ENCODE assay signal across 20 cellular contexts in the genomic region with DNA sequence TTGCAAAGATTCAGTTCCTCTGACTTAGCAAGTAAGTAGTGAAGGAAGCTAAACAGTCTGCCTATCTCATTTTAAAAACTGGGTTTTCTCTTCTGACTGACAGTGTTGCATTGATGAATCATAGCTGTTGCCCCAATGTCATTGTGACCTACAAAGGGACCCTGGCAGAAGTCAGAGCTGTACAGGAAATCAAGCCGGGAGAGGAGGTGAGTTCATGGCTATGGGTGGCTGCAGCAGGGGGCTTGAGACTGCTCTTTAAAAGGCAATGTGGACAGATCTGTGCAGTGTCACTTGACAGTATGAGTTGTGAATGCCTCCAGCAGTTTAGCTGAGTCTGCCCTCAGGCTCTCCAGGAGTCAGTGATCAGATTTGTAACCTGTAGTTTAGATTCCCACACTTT. TPM values are rescaled to one million over a fixed set of nuclear protein-coding genes. Genes with fewer than 3 reads are reported as not detected.
DNase-seq lines count a peak whose midpoint lies in the region; ATAC-seq and TF ChIP-seq lines count a peak whose summit lies in the region.
"Had no signal": no experiment of that assay in that cellular context is flagged by ENCODE, and none has a peak within 500 bp of the region (broad histone marks: within the 10 kb centered on the region; RNA-seq: fewer than 3 reads in every experiment).

No MANE protein-coding gene starts in this region.

- POLR2A ChIA-PET in CD4-positive, alpha-beta T cell (lab: Charles Lee): interaction anchor here (0.7 to 2.4 kb wide), 2 partner anchors 41 to 66 kb away, joined by 3 to 13 read pairs; no protein-coding TSS in a partner anchor

- H3K27me3 Mint-ChIP-seq in CD4-positive, alpha-beta T cell: no peaks in the 10 kb centered on the region
- H3K27me3 Mint-ChIP-seq in T-helper 17 cell: no peaks in the 10 kb centered on the region
- H3K27me3 Mint-ChIP-seq: activated CD4-positive, alpha-beta T cell treated with anti-CD3 and anti-CD28 coated beads, Interleukin-2, amount 10 ng/mL, durations not matched to agents 7 days and 5 days had no signal

- no peak overlapping the region for H3K4me3 ChIP-seq in fibroblast of villous mesenchyme (ENCODE audit: low read depth, low read length)
- H3K4me3 ChIP-seq: dorsolateral prefrontal cortex, gastroesophageal sphincter, neural progenitor cell had no signal

- no peaks in the 10 kb centered on the region for H3K4me1 Mint-ChIP-seq in CD4-positive, alpha-beta T cell (ENCODE audit: low read depth)
- H3K4me1 Mint-ChIP-seq in T-helper 17 cell: peaks cover 5% of the 10 kb centered on the region

- no peak overlapping the region for H3K27ac ChIP-seq in CD4-positive, alpha-beta T cell (ENCODE audit: low read depth, low read length)
- H3K27ac ChIP-seq: 22Rv1, brain microvascular endothelial cell, dorsolateral prefrontal cortex, gastroesophageal sphincter, neural progenitor cell had no signal

- CTCF ChIA-PET in CD4-positive, alpha-beta T cell (lab: Charles Lee): interaction anchor here (1.6 to 8.0 kb wide), 4 partner anchors 10 to 67 kb away, joined by 5 to 171 read pairs (median 9); no protein-coding TSS in a partner anchor

- H3K27ac Mint-ChIP-seq in CD4-positive, alpha-beta T cell: peak overlapping the region; percentile 4
- H3K27ac Mint-ChIP-seq in T-helper 17 cell: peak overlapping the region; percentile 67
- H3K27ac Mint-ChIP-seq: activated CD4-positive, alpha-beta T cell treated with anti-CD3 and anti-CD28 coated beads, Interleukin-2, amount 10 ng/mL, durations not matched to agents 7 days and 5 days; neural progenitor cell had no signal

- DNase-seq in DMS53 (lab: John Stamatoyannopoulos, UW) (peak; percentile 22), DMS53 treated with DMSO at 0.1 percent for 48 hours (lab: John Stamatoyannopoulos, UW; ENCODE audit: unreplicated experiment) (no peak), T-helper 17 cell (no peak), fibroblast of villous mesenchyme (ENCODE audit: low read depth) (peak; percentile 14), NCI-H524 (lab: John Stamatoyannopoulos, UW) (no peak)
- DNase-seq in CD4-positive, alpha-beta T cell: no peak
- DNase-seq in activated effector memory CD4-positive, alpha-beta T cell treated with anti-CD3 and anti-CD28 coated beads, Interleukin-2, amount 50 U/mL, for 16 hours: no peak
- DNase-seq: activated CD4-positive, alpha-beta T cell treated with anti-CD3 and anti-CD28 coated beads, Interleukin-2, amount 10 ng/mL, durations not matched to agents 7 days and 5 days; activated T-cell treated with anti-CD3 and anti-CD28 coated beads for 4 hours; brain microvascular endothelial cell; dorsolateral prefrontal cortex; erythroblast; Karpas-422; left colon; NCI-H1436; stimulated activated CD4-positive, alpha-beta T cell treated with anti-CD3 and anti-CD28 coated beads, Interleukin-4, amount 100 ng/mL, for 4 hours had no signal

- intact Hi-C loops in CD4-positive, alpha-beta T cell (cut with DNase I, micrococcal nuclease): loop anchor here (5.0 kb wide), 3 partner anchors 45 to 950 kb away; partner anchors contain the start of gene SMYD2 (in 1 of the 2)

- no peak for TF ChIP-seq CTCF in CD4-positive, alpha-beta T cell (IDR thresholded peaks at IDR 0.05)
- TF ChIP-seq CTCF in fibroblast of villous mesenchyme (IDR thresholded peaks at IDR 0.05; ENCODE audit: insufficient read depth, low read depth, low read length): no peak

- H3K9me3 ChIP-seq in CD4-positive, alpha-beta T cell (ENCODE audit: control insufficient read depth, low read length): no peaks in the 10 kb centered on the region
- no peaks in the 10 kb centered on the region for H3K9me3 ChIP-seq in T-helper 17 cell (ENCODE audit: control insufficient read depth, low read length, poor library complexity, severe bottlenecking)
- H3K9me3 ChIP-seq: gastroesophageal sphincter had no signal

- ATAC-seq in CD4-positive, alpha-beta T cell (ENCODE audit: poor library complexity): no peak
- no peak for ATAC-seq in T-helper 17 cell
- no peak for ATAC-seq in GM21381 (IDR thresholded peaks at IDR 0.05; ENCODE audit: unreplicated experiment)
- ATAC-seq: gastroesophageal sphincter, left colon had no signal

- no peaks in the 10 kb centered on the region for H3K9me3 Mint-ChIP-seq in CD4-positive, alpha-beta T cell
- H3K9me3 Mint-ChIP-seq: activated CD4-positive, alpha-beta T cell treated with anti-CD3 and anti-CD28 coated beads, Interleukin-2, amount 10 ng/mL, durations not matched to agents 7 days and 5 days; neural progenitor cell had no signal

- H3K4me3 Mint-ChIP-seq in CD4-positive, alpha-beta T cell: no peak overlapping the region
- no peak overlapping the region for H3K4me3 Mint-ChIP-seq in T-helper 17 cell
- H3K4me3 Mint-ChIP-seq: activated CD4-positive, alpha-beta T cell treated with anti-CD3 and anti-CD28 coated beads, Interleukin-2, amount 10 ng/mL, durations not matched to agents 7 days and 5 days; neural progenitor cell had no signal

- peaks cover 81% of the 10 kb centered on the region for H3K36me3 Mint-ChIP-seq in CD4-positive, alpha-beta T cell (ENCODE audit: low read depth)
- H3K36me3 Mint-ChIP-seq in T-helper 17 cell (ENCODE audit: low read depth): peaks cover 4% of the 10 kb centered on the region

- no peaks in the 10 kb centered on the region for H3K27me3 ChIP-seq in CD4-positive, alpha-beta T cell (ENCODE audit: control insufficient read depth, insufficient read depth, low read length)
- H3K27me3 ChIP-seq: brain microvascular endothelial cell, dorsolateral prefrontal cortex, gastroesophageal sphincter, neural progenitor cell had no signal

RNA-seq across cellular contexts. Expression of gene SMYD2, which starts 46.6 kb away (rescaled TPM):
- total RNA-seq in CD4-positive, alpha-beta T cell: 10 to 100 TPM; 17.1 to 17.6 TPM
- total RNA-seq in T-helper 17 cell (10 to 100 TPM; 27.1 to 33.2 TPM), fibroblast of villous mesenchyme (40.3 and 48.8 TPM in 2 replicates)

Comparison
In these comparisons a context has a peak if more than half of its experiments do, and no peak if none do; other contexts are left out.
1. DNase-seq: peak in DMS53 (single experiment) and fibroblast of villous mesenchyme (single experiment); none in DMS53 treated with DMSO at 0.1 percent for 48 hours (single experiment), CD4-positive, alpha-beta T cell (0 of 10), T-helper 17 cell (0 of 3), NCI-H524 (0 of 2) and activated effector memory CD4-positive, alpha-beta T cell treated with anti-CD3 and anti-CD28 coated beads, Interleukin-2, amount 50 U/mL, for 16 hours (single experiment).